14 cellular contexts compared by ENCODE assay signal in the genomic region with DNA sequence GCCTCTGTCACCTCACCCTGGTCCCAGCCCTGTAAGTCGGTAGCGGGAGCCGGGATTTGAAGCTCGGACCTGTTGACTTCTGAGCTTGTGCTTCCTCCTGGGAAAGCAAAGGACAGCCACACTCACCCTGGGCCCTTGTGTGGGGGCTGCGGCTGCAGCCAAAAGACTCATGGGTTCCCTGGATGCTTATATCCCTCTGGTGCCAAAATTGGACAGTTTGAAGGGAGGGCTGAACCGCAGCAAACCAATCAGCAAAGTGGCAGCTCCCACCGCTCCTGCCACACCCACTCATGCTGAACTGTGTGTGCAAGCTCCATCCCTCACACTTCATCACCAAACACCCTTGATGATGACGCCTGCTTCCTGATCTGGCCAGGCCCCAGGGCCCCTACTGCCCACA. TPM values are rescaled to one million over a fixed set of nuclear protein-coding genes. Genes with fewer than 3 reads are reported as not detected.
A peak's percentile ranks its signal among the peaks of the same experiment; 100 is the strongest.
DNase-seq lines count a peak whose midpoint lies in the region; ATAC-seq and TF ChIP-seq lines count a peak whose summit lies in the region.
"Had no signal": no experiment of that assay in that cellular context is flagged by ENCODE, and none has a peak within 500 bp of the region (broad histone marks: within the 10 kb centered on the region; RNA-seq: fewer than 3 reads in every experiment).

No MANE protein-coding gene starts in this region.

- dilution Hi-C loops in IMR-90 (cut with HindIII; ENCODE audit: low sequenced_read_pairs, unreplicated experiment): no loop called here

- no peak overlapping the region; the same call in 1 of the 2 replicates for H3K23ac ChIP-seq in IMR-90 (ENCODE audit: low read depth, low read length)

- H3K4ac ChIP-seq in IMR-90 (ENCODE audit: low read depth, low read length): no peak overlapping the region

- CTCF ChIA-PET in IMR-90 (lab: Yijun Ruan, JAX): interaction anchor here (2.0 to 2.4 kb wide), 2 partner anchors 9 to 10 kb away, joined by 6 to 12 read pairs; no protein-coding TSS in a partner anchor

- H4K5ac ChIP-seq in IMR-90 (ENCODE audit: low read depth, low read length): no peak overlapping the region

- H3K36me3 ChIP-seq in IMR-90 (ENCODE audit: control insufficient read depth, insufficient read depth, low read length): no peaks in the 10 kb centered on the region
- H3K36me3 ChIP-seq in lower lobe of right lung: no peaks in the 10 kb centered on the region
- no peaks in the 10 kb centered on the region for H3K36me3 ChIP-seq in hepatocyte (replicated peaks; ENCODE audit: insufficient read depth, low read depth)
- H3K36me3 ChIP-seq in spleen: no peaks in the 10 kb centered on the region
- H3K36me3 ChIP-seq: SJCRH30 had no signal

- peaks cover 5% of the 10 kb centered on the region; the same call in 1 of the 2 replicates for H3K9me1 ChIP-seq in IMR-90 (ENCODE audit: insufficient read depth, low read length)

- no peak overlapping the region for H3K56ac ChIP-seq in IMR-90 (ENCODE audit: extremely low read depth, insufficient read depth, low read length)

- H3K27ac ChIP-seq in IMR-90 (ENCODE audit: insufficient read depth, low read length) (no peak overlapping the region), lower lobe of right lung (peak overlapping the region; percentile 49), hepatocyte (no peak overlapping the region), spleen (no peak overlapping the region)
- H3K27ac ChIP-seq: SJCRH30 had no signal

- DNase-seq in IMR-90: peak; percentile 34
- DNase-seq in fibroblast of pulmonary artery (ENCODE audit: low read depth): peak; percentile 71
- DNase-seq in lower lobe of right lung: no peak
- DNase-seq in DMS153 treated with DMSO at 0.1 percent for 48 hours (lab: John Stamatoyannopoulos, UW; ENCODE audit: unreplicated experiment): no peak
- DNase-seq in hepatocyte (ENCODE audit: low spot score): no peak
- DNase-seq in spleen: no peak
- no peak for DNase-seq in globus pallidus (ENCODE audit: low spot score)
- DNase-seq: CD8-positive, alpha-beta memory T cell; EL; MM.1S; NCI-H1105; NCI-H1694 treated with DMSO at 0.1 percent for 48 hours; SJCRH30 had no signal

- no peaks in the 10 kb centered on the region; the same call in 1 of the 2 replicates for H4K20me1 ChIP-seq in IMR-90 (ENCODE audit: insufficient read depth, low read length)
- H4K20me1 ChIP-seq in hepatocyte (ENCODE audit: insufficient read depth, poor library complexity, severe bottlenecking): no peaks in the 10 kb centered on the region

- peaks cover 24% of the 10 kb centered on the region for H3K27me3 ChIP-seq in IMR-90 (ENCODE audit: control insufficient read depth, insufficient read depth, low read length)
- H3K27me3 ChIP-seq in lower lobe of right lung (ENCODE audit: low read depth): no peaks in the 10 kb centered on the region
- H3K27me3 ChIP-seq in hepatocyte: no peaks in the 10 kb centered on the region
- no peaks in the 10 kb centered on the region for H3K27me3 ChIP-seq in spleen (replicated peaks in 1 of 7)

- no peak overlapping the region for H2BK5ac ChIP-seq in IMR-90 (ENCODE audit: low read depth, low read length, poor library complexity, severe bottlenecking)

- H4K8ac ChIP-seq in IMR-90 (ENCODE audit: low read depth in 2 of 2, low read length in 2 of 2): no peak overlapping the region; a peak in 1 of 4 replicates

- no peaks in the 10 kb centered on the region for H3K79me2 ChIP-seq in hepatocyte

- H2BK15ac ChIP-seq in IMR-90 (ENCODE audit: low read depth, low read length): no peak overlapping the region

- H3K9me3 ChIP-seq in IMR-90 (ENCODE audit: control insufficient read depth, insufficient read depth, low read length) (no peaks in the 10 kb centered on the region), lower lobe of right lung (no peaks in the 10 kb centered on the region), hepatocyte (ENCODE audit: low read depth) (no peaks in the 10 kb centered on the region), spleen (no peaks in the 10 kb centered on the region)
- H3K9me3 ChIP-seq: SJCRH30 had no signal

- no peak overlapping the region for H2AK5ac ChIP-seq in IMR-90 (ENCODE audit: low read depth, low read length)

- WGBS in IMR-90 (ENCODE audit: extremely low coverage in 2 of 2, insufficient read length in 1 of 2), 2 experiments: 39% methylated on average over 6 of the region's 8 CpGs; no CpG with 5 or more reads in 1 of the 2 experiments
- 91% methylated on average over 8 of the region's 8 CpGs for WGBS in hepatocyte (ENCODE audit: low lambda C conversion rate, missing lambda C conversion rate)
- WGBS in spleen, 5 donors: 79 to 86% (median 85%) methylated on average over 5 to 8 of the region's 8 CpGs

- H3K18ac ChIP-seq in IMR-90 (ENCODE audit: low read depth, low read length): no peak overlapping the region

- peak; percentile 19; the same call in 1 of the 2 replicates for ATAC-seq in IMR-90 (ENCODE audit: low read depth)
- peak; percentile 35 to 51 for ATAC-seq in lower lobe of right lung
- ATAC-seq: HepG2 had no signal

- H2AK9ac ChIP-seq in IMR-90 (replicated peaks; ENCODE audit: low read depth, low read length, poor library complexity): peak overlapping the region; percentile 10

- H3K4me2 ChIP-seq in IMR-90 (ENCODE audit: low read depth, low read length): no peak overlapping the region
- no peak overlapping the region for H3K4me2 ChIP-seq in hepatocyte

- H3K4me1 ChIP-seq in IMR-90 (ENCODE audit: control insufficient read depth, insufficient read depth, low read length): peaks cover 23% of the 10 kb centered on the region
- H3K4me1 ChIP-seq in lower lobe of right lung: peaks cover 26% of the 10 kb centered on the region
- H3K4me1 ChIP-seq in hepatocyte (ENCODE audit: insufficient read depth): no peaks in the 10 kb centered on the region
- H3K4me1 ChIP-seq in spleen: peaks cover 0 to 18% (median 8%) of the 10 kb centered on the region in 6 donors

- no TSS peak for BruUV-seq in IMR-90 (replicated peaks; lab: Mats Ljungman, UMichigan)

- POLR2A ChIA-PET in IMR-90 (lab: Charles Lee; ENCODE audit: unreplicated experiment): no interaction called here

- H3K9ac ChIP-seq in IMR-90 (ENCODE audit: low read depth, low read length): no peak overlapping the region

- no peaks in the 10 kb centered on the region for H3K79me1 ChIP-seq in IMR-90 (ENCODE audit: low read depth in 1 of 2, low read length in 2 of 2)

- intact Hi-C loops in IMR-90 (cut with micrococcal nuclease): no loop called here
- intact Hi-C loops in lower lobe of right lung (cut with DNase I): no loop called here
- intact Hi-C loops in spleen (cut with DNase I; ENCODE audit: low total_unique reads): no loop called here

- H3K9me2 ChIP-seq in hepatocyte (replicated peaks; ENCODE audit: insufficient read depth): no peaks in the 10 kb centered on the region

- H3K4me3 ChIP-seq in IMR-90 (ENCODE audit: insufficient read depth, low read depth, low read length) (no peak overlapping the region), fibroblast of pulmonary artery (replicated peaks; ENCODE audit: low read depth, low read length) (no peak overlapping the region), lower lobe of right lung (no peak overlapping the region), hepatocyte (no peak overlapping the region), spleen (no peak overlapping the region)
- H3K4me3 ChIP-seq: SJCRH30 had no signal

- H4K91ac ChIP-seq in IMR-90 (ENCODE audit: insufficient read depth, low read depth, low read length): no peak overlapping the region

- no peak for TF ChIP-seq RAD21 in IMR-90 (IDR thresholded peaks at IDR 0.05; ENCODE audit: low read length)

- H3K14ac ChIP-seq in IMR-90 (replicated peaks; ENCODE audit: low read depth, low read length): no peak overlapping the region

- no peak overlapping the region for H2BK20ac ChIP-seq in IMR-90 (ENCODE audit: low read depth, low read length)

- TF ChIP-seq POLR2A in IMR-90 (IDR thresholded peaks at IDR 0.05; ENCODE audit: low read depth, low read length) (no peak), spleen (IDR thresholded peaks at IDR 0.05) (no peak)

- in situ Hi-C loops in IMR-90 (cut with MboI; ENCODE audit: low sequenced_read_pairs): no loop called here

- peak overlapping the region; percentile 36 for H2AFZ ChIP-seq in IMR-90 (replicated peaks; ENCODE audit: low read length, poor library complexity)
- no peak overlapping the region for H2AFZ ChIP-seq in hepatocyte

- TF ChIP-seq CTCF in IMR-90 (conservative IDR thresholded peaks at IDR 0.05; ENCODE audit: low read depth, low read length) (no peak), fibroblast of pulmonary artery (IDR thresholded peaks at IDR 0.05; ENCODE audit: low read length, missing control alignments) (no peak), lower lobe of right lung (IDR thresholded peaks at IDR 0.05) (no peak), hepatocyte (IDR thresholded peaks at IDR 0.05; ENCODE audit: poor library complexity) (no peak), spleen (IDR thresholded peaks at IDR 0.05 in 8 of 11, conservative IDR thresholded peaks at IDR 0.05 in 3 of 11) (no peak)

- H2BK120ac ChIP-seq in IMR-90 (ENCODE audit: low read depth, low read length): no peak overlapping the region

TF ChIP-seq in IMR-90, 13 proteins besides CTCF, POLR2A, EP300 and RAD21 (continues in another document):
- TF ChIP-seq NFE2L2 (IDR thresholded peaks at IDR 0.05; ENCODE audit: low read depth, low read length): no peak

RNA-seq across cellular contexts. Expression of a gene that starts 3.9 kb away (rescaled TPM):
- total RNA-seq in IMR-90 (2012; rRNA removed): not detected in 2 replicates
- polyA plus RNA-seq in IMR-90 (2012; rRNA removed): not detected in 2 replicates
- polyA plus RNA-seq in IMR-90 (2012; cell fraction: cytosol; rRNA removed): 0.12 TPM in 1 of 2 replicates, not detected in the other
- polyA plus RNA-seq in IMR-90 (2012; cell fraction: nucleus; rRNA removed; ENCODE audit: low replicate concordance): 0.02 and 0.13 TPM in 2 replicates
- total RNA-seq in lower lobe of right lung: 42.3 TPM
- total RNA-seq in hepatocyte: 0.12 and 0.53 TPM in 2 replicates
- polyA plus RNA-seq in hepatocyte: 0.82 TPM in 1 of 2 replicates, not detected in the other
- total RNA-seq in spleen: 1 to 10 TPM in 4 of 7 donors, under 1 TPM in 2, not detected in 1; 0.51 to 7.4 (median 1.5) TPM
- polyA plus RNA-seq in spleen: 10 to 100 TPM in 1 of 3 donors, 1 to 10 TPM in 2; 1.3 to 10.6 (median 5.7) TPM
- total RNA-seq: CD8-positive, alpha-beta memory T cell; HepG2; SJCRH30 had no signal
- polyA plus RNA-seq: CD8-positive, alpha-beta memory T cell had no signal

RNA-seq across cellular contexts. Expression of a gene that starts 34.4 kb away (rescaled TPM):
- not detected in 2 replicates for total RNA-seq in IMR-90 (2012; rRNA removed)
- polyA plus RNA-seq in IMR-90 (2012; rRNA removed): not detected in 2 replicates
- polyA plus RNA-seq in IMR-90 (2012; cell fraction: cytosol; rRNA removed): not detected in 2 replicates
- not detected in 2 replicates for polyA plus RNA-seq in IMR-90 (2012; cell fraction: nucleus; rRNA removed; ENCODE audit: low replicate concordance)
- 0.89 TPM for total RNA-seq in lower lobe of right lung
- total RNA-seq in hepatocyte: 0.92 and 1.7 TPM in 2 replicates
- 3.1 and 4.3 TPM in 2 replicates for polyA plus RNA-seq in hepatocyte
- under 1 TPM in 5 of 7 donors, not detected in 2; 0.17 to 0.92 (median 0.47) TPM for total RNA-seq in spleen
- polyA plus RNA-seq in spleen: under 1 TPM in 2 of 3 donors, not detected in 1; 0.06 to 0.08 TPM
- total RNA-seq: HepG2, SJCRH30 had no signal
- polyA plus RNA-seq: CD8-positive, alpha-beta memory T cell had no signal

RNA-seq across cellular contexts. Expression of a gene that starts 59.7 kb away (rescaled TPM):
- total RNA-seq in IMR-90 (2012; rRNA removed) (6.9 and 8.1 TPM in 2 replicates), lower lobe of right lung (7.7 TPM), hepatocyte (10.4 and 15.5 TPM in 2 replicates), spleen (10 to 100 TPM; 18.8 to 30.4 (median 21.0) TPM)
- polyA plus RNA-seq in IMR-90 (2012; rRNA removed) (11.0 and 11.6 TPM in 2 replicates), hepatocyte (13.5 and 18.5 TPM in 2 replicates), spleen (10 to 100 TPM; 14.8 to 25.0 (median 24.1) TPM)
- 9.8 and 15.3 TPM in 2 replicates for polyA plus RNA-seq in IMR-90 (2012; cell fraction: cytosol; rRNA removed)
- 31.5 and 33.0 TPM in 2 replicates for polyA plus RNA-seq in IMR-90 (2012; cell fraction: nucleus; rRNA removed; ENCODE audit: low replicate concordance)

Comparison
In these comparisons a context has a peak if more than half of its experiments do, and no peak if none do; other contexts are left out.
1. DNase-seq: peak in IMR-90 (single experiment) and fibroblast of pulmonary artery (single experiment); none in lower lobe of right lung (single experiment), DMS153 treated with DMSO at 0.1 percent for 48 hours (single experiment), hepatocyte (single experiment), spleen (single experiment) and globus pallidus (single experiment).